1 cellular context compared by ENCODE assay signal in the genomic region with DNA sequence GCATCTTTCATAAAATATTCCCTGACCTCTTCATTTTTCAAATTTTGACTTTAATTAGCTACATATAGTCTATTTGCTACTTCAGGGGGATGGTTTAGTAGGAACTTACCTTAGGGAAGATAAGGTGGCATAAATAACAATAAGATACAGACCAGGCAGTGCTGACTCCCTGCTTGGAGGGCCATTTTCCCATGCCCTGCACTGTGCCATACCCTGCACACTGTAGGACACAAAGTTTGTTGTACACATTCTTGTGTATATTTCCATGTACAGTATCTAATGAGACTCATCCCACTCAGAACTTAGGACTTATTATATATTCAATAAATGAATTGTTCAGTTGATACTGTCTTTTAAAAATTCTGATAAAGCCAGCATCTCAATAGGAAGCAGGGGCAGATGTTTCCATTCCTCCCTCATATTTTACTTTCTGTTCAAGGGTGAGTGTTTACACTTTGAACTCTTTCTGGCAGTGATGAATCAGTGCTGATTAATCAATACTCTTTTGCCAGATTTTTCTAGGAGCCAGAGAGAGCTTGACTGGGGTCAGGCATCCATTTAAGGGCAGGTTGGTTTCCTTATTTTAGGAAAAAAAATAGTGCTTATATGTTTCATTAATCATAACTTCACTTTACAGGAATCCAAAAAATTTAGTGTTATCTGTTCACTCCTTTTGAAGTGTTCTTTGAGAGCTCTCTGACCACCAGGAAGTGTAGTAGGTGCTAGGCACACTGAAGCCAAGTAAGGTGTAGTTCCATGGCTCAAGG.
TF ChIP-seq lines count a peak whose summit lies in the region.

No MANE protein-coding gene starts in this region.

TF ChIP-seq in SK-N-SH treated with all-trans-retinoic acid at 6 μM for 48 hours, 23 proteins besides CTCF, POLR2A, EP300 and RAD21 (continued from another document):
- no peak for TF ChIP-seq BACH2 (CRISPR knock-in tag; IDR thresholded peaks at IDR 0.05; ENCODE audit: borderline replicate concordance)
